1 cellular context compared by ENCODE assay signal in the genomic region with DNA sequence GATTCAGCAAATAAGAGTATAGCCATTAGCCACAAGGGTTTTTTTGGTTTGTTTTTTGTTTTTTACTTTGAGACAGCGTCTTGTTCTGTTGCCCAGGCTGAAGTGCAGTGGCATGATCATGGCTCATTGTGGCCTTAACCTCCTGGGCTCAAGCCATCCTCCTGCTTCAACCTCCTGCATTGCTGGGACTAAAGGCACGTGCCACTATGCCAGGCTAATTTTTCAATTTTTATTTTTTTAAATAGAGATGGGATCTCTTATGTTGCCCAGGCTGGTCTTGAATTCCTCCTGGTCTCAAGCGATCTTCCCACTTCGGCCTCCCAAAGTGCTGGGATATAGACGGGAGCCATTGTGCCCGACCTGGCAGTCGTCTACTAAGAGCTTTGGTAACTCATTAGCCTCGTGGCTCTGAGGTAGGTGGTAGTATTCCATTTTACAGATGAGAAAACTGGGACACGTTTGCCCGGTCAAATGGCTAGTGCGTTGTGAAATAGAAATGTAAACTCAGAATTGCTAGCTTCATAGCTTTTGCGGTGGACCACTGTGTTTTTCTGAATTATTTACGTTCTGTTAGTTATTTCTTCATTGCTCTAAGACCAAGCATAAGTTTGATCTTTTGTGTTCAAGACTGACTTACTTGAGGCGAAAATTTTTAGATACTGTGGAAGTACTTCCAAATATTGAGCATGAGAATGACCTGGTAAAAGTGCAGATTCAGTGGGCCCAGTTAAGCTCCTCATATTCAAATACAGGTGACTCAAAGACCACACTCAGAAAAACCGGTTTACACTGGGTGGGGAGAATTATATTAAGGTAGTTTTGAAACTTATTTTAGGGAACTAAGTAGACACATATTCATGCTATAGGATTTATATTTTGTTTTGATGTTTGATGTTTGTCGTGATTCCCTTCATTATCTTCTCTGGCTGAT.
TF ChIP-seq lines count a peak whose summit lies in the region.

No MANE protein-coding gene starts in this region.

TF ChIP-seq in endothelial cell of umbilical vein, 7 proteins besides CTCF, POLR2A, EP300 and RAD21:
- TF ChIP-seq JUN (IDR thresholded peaks at IDR 0.05; ENCODE audit: borderline replicate concordance, insufficient read depth, insufficient read length, low read depth) (no peak), POLR2AphosphoS5 (IDR thresholded peaks at IDR 0.05; ENCODE audit: insufficient read depth, low read depth, low read length) (no peak), MAX (IDR thresholded peaks at IDR 0.05; ENCODE audit: insufficient read depth, insufficient read length) (no peak), GATA2 (IDR thresholded peaks at IDR 0.05; ENCODE audit: insufficient read depth, insufficient read length, low read depth, low read length) (no peak), EZH2 (IDR thresholded peaks at IDR 0.05; ENCODE audit: borderline replicate concordance, low read depth, low read length, severe bottlenecking) (no peak), FOS (IDR thresholded peaks at IDR 0.05; ENCODE audit: borderline replicate concordance, insufficient read depth, low read length) (no peak)
